Comparison of ENCODE assay signal across 1 cellular context in genomic region chr14:90604356-90604755, GRCh38.
TF ChIP-seq lines count a peak whose summit lies in the region.

No MANE protein-coding gene starts in this region.

TF ChIP-seq in endothelial cell of umbilical vein, 7 proteins besides CTCF, POLR2A, EP300 and RAD21 (continued from another document):
- TF ChIP-seq EZH2 (IDR thresholded peaks at IDR 0.05; ENCODE audit: borderline replicate concordance, low read depth, low read length, severe bottlenecking), result no peak
- TF ChIP-seq MAX (IDR thresholded peaks at IDR 0.05; ENCODE audit: insufficient read depth, insufficient read length), result no peak
- no peak for TF ChIP-seq JUN (IDR thresholded peaks at IDR 0.05; ENCODE audit: borderline replicate concordance, insufficient read depth, insufficient read length, low read depth)
- no peak for TF ChIP-seq POLR2AphosphoS5 (IDR thresholded peaks at IDR 0.05; ENCODE audit: insufficient read depth, low read depth, low read length)
- TF ChIP-seq FOS (IDR thresholded peaks at IDR 0.05; ENCODE audit: borderline replicate concordance, insufficient read depth, low read length), result no peak
